In the genomic region with DNA sequence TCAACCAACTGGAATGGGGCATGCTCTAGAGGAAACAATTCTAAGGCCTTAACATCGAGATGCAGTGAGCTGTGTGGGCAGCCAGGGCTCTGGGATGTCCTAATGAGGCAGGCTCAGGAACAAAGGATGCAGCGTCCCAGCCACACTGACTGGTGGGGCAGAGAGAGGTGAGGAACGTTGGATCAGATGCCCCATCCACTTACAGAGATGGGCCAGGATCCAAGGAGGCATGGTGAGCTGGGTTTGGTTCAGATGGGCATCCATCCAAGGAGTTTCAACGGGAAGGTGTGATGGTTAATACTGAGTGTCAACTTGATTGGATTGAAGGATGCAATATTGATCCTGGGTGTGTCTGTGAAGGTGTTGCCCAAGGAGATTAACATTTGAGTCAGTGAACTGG, we compare ENCODE assay signal across 1 cellular context.
TF ChIP-seq lines count a peak whose summit lies in the region.

No MANE protein-coding gene starts in this region.

TF ChIP-seq in K562, 482 proteins besides CTCF, POLR2A, EP300 and RAD21 (continued from another document):
- TF ChIP-seq, protein P1, sequence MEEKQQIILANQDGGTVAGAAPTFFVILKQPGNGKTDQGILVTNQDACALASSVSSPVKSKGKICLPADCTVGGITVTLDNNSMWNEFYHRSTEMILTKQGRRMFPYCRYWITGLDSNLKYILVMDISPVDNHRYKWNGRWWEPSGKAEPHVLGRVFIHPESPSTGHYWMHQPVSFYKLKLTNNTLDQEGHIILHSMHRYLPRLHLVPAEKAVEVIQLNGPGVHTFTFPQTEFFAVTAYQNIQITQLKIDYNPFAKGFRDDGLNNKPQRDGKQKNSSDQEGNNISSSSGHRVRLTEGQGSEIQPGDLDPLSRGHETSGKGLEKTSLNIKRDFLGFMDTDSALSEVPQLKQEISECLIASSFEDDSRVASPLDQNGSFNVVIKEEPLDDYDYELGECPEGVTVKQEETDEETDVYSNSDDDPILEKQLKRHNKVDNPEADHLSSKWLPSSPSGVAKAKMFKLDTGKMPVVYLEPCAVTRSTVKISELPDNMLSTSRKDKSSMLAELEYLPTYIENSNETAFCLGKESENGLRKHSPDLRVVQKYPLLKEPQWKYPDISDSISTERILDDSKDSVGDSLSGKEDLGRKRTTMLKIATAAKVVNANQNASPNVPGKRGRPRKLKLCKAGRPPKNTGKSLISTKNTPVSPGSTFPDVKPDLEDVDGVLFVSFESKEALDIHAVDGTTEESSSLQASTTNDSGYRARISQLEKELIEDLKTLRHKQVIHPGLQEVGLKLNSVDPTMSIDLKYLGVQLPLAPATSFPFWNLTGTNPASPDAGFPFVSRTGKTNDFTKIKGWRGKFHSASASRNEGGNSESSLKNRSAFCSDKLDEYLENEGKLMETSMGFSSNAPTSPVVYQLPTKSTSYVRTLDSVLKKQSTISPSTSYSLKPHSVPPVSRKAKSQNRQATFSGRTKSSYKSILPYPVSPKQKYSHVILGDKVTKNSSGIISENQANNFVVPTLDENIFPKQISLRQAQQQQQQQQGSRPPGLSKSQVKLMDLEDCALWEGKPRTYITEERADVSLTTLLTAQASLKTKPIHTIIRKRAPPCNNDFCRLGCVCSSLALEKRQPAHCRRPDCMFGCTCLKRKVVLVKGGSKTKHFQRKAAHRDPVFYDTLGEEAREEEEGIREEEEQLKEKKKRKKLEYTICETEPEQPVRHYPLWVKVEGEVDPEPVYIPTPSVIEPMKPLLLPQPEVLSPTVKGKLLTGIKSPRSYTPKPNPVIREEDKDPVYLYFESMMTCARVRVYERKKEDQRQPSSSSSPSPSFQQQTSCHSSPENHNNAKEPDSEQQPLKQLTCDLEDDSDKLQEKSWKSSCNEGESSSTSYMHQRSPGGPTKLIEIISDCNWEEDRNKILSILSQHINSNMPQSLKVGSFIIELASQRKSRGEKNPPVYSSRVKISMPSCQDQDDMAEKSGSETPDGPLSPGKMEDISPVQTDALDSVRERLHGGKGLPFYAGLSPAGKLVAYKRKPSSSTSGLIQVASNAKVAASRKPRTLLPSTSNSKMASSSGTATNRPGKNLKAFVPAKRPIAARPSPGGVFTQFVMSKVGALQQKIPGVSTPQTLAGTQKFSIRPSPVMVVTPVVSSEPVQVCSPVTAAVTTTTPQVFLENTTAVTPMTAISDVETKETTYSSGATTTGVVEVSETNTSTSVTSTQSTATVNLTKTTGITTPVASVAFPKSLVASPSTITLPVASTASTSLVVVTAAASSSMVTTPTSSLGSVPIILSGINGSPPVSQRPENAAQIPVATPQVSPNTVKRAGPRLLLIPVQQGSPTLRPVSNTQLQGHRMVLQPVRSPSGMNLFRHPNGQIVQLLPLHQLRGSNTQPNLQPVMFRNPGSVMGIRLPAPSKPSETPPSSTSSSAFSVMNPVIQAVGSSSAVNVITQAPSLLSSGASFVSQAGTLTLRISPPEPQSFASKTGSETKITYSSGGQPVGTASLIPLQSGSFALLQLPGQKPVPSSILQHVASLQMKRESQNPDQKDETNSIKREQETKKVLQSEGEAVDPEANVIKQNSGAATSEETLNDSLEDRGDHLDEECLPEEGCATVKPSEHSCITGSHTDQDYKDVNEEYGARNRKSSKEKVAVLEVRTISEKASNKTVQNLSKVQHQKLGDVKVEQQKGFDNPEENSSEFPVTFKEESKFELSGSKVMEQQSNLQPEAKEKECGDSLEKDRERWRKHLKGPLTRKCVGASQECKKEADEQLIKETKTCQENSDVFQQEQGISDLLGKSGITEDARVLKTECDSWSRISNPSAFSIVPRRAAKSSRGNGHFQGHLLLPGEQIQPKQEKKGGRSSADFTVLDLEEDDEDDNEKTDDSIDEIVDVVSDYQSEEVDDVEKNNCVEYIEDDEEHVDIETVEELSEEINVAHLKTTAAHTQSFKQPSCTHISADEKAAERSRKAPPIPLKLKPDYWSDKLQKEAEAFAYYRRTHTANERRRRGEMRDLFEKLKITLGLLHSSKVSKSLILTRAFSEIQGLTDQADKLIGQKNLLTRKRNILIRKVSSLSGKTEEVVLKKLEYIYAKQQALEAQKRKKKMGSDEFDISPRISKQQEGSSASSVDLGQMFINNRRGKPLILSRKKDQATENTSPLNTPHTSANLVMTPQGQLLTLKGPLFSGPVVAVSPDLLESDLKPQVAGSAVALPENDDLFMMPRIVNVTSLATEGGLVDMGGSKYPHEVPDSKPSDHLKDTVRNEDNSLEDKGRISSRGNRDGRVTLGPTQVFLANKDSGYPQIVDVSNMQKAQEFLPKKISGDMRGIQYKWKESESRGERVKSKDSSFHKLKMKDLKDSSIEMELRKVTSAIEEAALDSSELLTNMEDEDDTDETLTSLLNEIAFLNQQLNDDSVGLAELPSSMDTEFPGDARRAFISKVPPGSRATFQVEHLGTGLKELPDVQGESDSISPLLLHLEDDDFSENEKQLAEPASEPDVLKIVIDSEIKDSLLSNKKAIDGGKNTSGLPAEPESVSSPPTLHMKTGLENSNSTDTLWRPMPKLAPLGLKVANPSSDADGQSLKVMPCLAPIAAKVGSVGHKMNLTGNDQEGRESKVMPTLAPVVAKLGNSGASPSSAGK (IDR thresholded peaks at IDR 0.05): no peak
- TF ChIP-seq NR2C1 (IDR thresholded peaks at IDR 0.05): no peak
- TF ChIP-seq NR2C1 (tag; IDR thresholded peaks at IDR 0.05): no peak
- TF ChIP-seq ZNF778 (CRISPR knock-in tag; IDR thresholded peaks at IDR 0.05): no peak
- no peak for TF ChIP-seq RFX5 (IDR thresholded peaks at IDR 0.05; ENCODE audit: low read depth, low read length)
- TF ChIP-seq EGR1 (conservative IDR thresholded peaks at IDR 0.05): no peak
- TF ChIP-seq CREM (IDR thresholded peaks at IDR 0.05; ENCODE audit: low read depth): no peak
- no peak for TF ChIP-seq XRCC4 (IDR thresholded peaks at IDR 0.05; ENCODE audit: extremely low read depth, insufficient read depth, insufficient read length)
- TF ChIP-seq CXXC5 (CRISPR knock-in tag; IDR thresholded peaks at IDR 0.05): no peak
- TF ChIP-seq, protein P2, sequence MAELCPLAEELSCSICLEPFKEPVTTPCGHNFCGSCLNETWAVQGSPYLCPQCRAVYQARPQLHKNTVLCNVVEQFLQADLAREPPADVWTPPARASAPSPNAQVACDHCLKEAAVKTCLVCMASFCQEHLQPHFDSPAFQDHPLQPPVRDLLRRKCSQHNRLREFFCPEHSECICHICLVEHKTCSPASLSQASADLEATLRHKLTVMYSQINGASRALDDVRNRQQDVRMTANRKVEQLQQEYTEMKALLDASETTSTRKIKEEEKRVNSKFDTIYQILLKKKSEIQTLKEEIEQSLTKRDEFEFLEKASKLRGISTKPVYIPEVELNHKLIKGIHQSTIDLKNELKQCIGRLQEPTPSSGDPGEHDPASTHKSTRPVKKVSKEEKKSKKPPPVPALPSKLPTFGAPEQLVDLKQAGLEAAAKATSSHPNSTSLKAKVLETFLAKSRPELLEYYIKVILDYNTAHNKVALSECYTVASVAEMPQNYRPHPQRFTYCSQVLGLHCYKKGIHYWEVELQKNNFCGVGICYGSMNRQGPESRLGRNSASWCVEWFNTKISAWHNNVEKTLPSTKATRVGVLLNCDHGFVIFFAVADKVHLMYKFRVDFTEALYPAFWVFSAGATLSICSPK (IDR thresholded peaks at IDR 0.05; ENCODE audit: borderline replicate concordance): no peak
- TF ChIP-seq, protein P3, sequence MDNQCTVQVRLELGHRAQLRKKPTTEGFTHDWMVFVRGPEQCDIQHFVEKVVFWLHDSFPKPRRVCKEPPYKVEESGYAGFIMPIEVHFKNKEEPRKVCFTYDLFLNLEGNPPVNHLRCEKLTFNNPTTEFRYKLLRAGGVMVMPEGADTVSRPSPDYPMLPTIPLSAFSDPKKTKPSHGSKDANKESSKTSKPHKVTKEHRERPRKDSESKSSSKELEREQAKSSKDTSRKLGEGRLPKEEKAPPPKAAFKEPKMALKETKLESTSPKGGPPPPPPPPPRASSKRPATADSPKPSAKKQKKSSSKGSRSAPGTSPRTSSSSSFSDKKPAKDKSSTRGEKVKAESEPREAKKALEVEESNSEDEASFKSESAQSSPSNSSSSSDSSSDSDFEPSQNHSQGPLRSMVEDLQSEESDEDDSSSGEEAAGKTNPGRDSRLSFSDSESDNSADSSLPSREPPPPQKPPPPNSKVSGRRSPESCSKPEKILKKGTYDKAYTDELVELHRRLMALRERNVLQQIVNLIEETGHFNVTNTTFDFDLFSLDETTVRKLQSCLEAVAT (IDR thresholded peaks at IDR 0.05): no peak
- no peak for TF ChIP-seq GTF2E2 (tag; IDR thresholded peaks at IDR 0.05)
- no peak for TF ChIP-seq FOXM1 (IDR thresholded peaks at IDR 0.05; ENCODE audit: low read depth)
- no peak for TF ChIP-seq FOXM1 (CRISPR knock-in tag; IDR thresholded peaks at IDR 0.05; ENCODE audit: low read depth)
- no peak for TF ChIP-seq ZZZ3 (IDR thresholded peaks at IDR 0.05)
TF ChIP-seq in K562: peak in this region for 0.
